In genomic region chr7:129295015-129295423, GRCh38 we compare ENCODE assay signal across 8 cellular contexts.
DNase-seq lines count a peak whose midpoint lies in the region; TF ChIP-seq lines count a peak whose summit lies in the region.

No MANE protein-coding gene starts in this region.

- H2AK5ac ChIP-seq in trophoblast cell (ENCODE audit: low read length) (no peak overlapping the region), mesendoderm (ENCODE audit: low read length) (no peak overlapping the region)

- H3K4me3 ChIP-seq in fibroblast of lung (replicated peaks in 1 of 4; ENCODE audit: control extremely low read depth in 1 of 4, insufficient read depth in 1 of 4, low read depth in 3 of 4, low read length in 4 of 4) (no peak overlapping the region), trophoblast cell (ENCODE audit: low read depth, low read length) (no peak overlapping the region), colonic mucosa (no peak overlapping the region), mesendoderm (ENCODE audit: low read length) (no peak overlapping the region)

- H3K27ac ChIP-seq in fibroblast of lung (ENCODE audit: insufficient read depth, low read length): no peak overlapping the region
- no peak overlapping the region for H3K27ac ChIP-seq in trophoblast cell (ENCODE audit: low read depth, low read length)
- no peak overlapping the region for H3K27ac ChIP-seq in colonic mucosa
- H3K27ac ChIP-seq in mesendoderm (ENCODE audit: low read depth, low read length): no peak overlapping the region

- H3K9me3 ChIP-seq in fibroblast of lung (ENCODE audit: control insufficient read depth, insufficient read depth, low read depth, low read length) (no peaks in the 10 kb centered on the region), trophoblast cell (ENCODE audit: insufficient read depth, low read depth, low read length) (no peaks in the 10 kb centered on the region), colonic mucosa (no peaks in the 10 kb centered on the region)

- no CpG with 5 or more reads among the region's 2 CpGs for WGBS in trophoblast cell (ENCODE audit: extremely low coverage, insufficient coverage, insufficient read length)
- no CpG with 5 or more reads among the region's 2 CpGs for WGBS in mesendoderm (ENCODE audit: extremely low coverage, insufficient coverage, low lambda C conversion rate)

- no peaks in the 10 kb centered on the region for H3K4me1 ChIP-seq in fibroblast of lung (ENCODE audit: control insufficient read depth, extremely low read depth, insufficient read depth, low read length)
- H3K4me1 ChIP-seq in trophoblast cell (ENCODE audit: control insufficient read depth in 1 of 2, insufficient read depth in 2 of 2, low read length in 2 of 2): no peaks in the 10 kb centered on the region
- H3K4me1 ChIP-seq in colonic mucosa: no peaks in the 10 kb centered on the region
- no peaks in the 10 kb centered on the region for H3K4me1 ChIP-seq in mesendoderm (ENCODE audit: control insufficient read depth, low read depth, low read length)

- intact Hi-C loops in colonic mucosa (cut with DNase I): no loop called here

- H2BK5ac ChIP-seq in trophoblast cell (ENCODE audit: low read depth, low read length, poor library complexity) (no peak overlapping the region), mesendoderm (ENCODE audit: low read length) (no peak overlapping the region)

- H3K79me1 ChIP-seq in trophoblast cell (ENCODE audit: low read length) (no peaks in the 10 kb centered on the region), mesendoderm (ENCODE audit: low read length) (no peaks in the 10 kb centered on the region)

- H4K5ac ChIP-seq in mesendoderm (ENCODE audit: low read length): no peak overlapping the region

- TF ChIP-seq CTCF in fibroblast of lung (conservative IDR thresholded peaks at IDR 0.05 in 1 of 2, IDR thresholded peaks at IDR 0.05 in 1 of 2; ENCODE audit: low read depth in 1 of 2, low read length in 2 of 2): no peak
- TF ChIP-seq CTCF in colonic mucosa (IDR thresholded peaks at IDR 0.05): no peak

- no peak overlapping the region for H2BK15ac ChIP-seq in mesendoderm (replicated peaks; ENCODE audit: low read depth)

- H3K27me3 ChIP-seq in fibroblast of lung (ENCODE audit: control insufficient read depth, insufficient read depth, low read length) (no peaks in the 10 kb centered on the region), trophoblast cell (ENCODE audit: insufficient read depth, low read length) (no peaks in the 10 kb centered on the region), colonic mucosa (no peaks in the 10 kb centered on the region), mesendoderm (ENCODE audit: insufficient read depth, low read length, poor library complexity) (no peaks in the 10 kb centered on the region)

- H3K4me2 ChIP-seq in fibroblast of lung (ENCODE audit: extremely low read depth, insufficient read depth, low read length): no peak overlapping the region
- H3K4me2 ChIP-seq in trophoblast cell (ENCODE audit: low read length): no peak overlapping the region
- H3K4me2 ChIP-seq in mesendoderm (ENCODE audit: low read length): no peak overlapping the region

- DNase-seq in GM03348 (ENCODE audit: low spot score) (peak; percentile 80), RKO (ENCODE audit: low spot score) (peak; percentile 34), fibroblast of lung (ENCODE audit: low read depth in 2 of 2) (peak; percentile 45 to 64), trophoblast cell (peak; percentile 31 to 58), colonic mucosa (no peak), NCI-H510A treated with DMSO at 0.1 percent for 48 hours (lab: John Stamatoyannopoulos, UW) (no peak), mesendoderm (no peak), mucosa of gallbladder (ENCODE audit: low spot score) (no peak)

- no peak overlapping the region for H3K56ac ChIP-seq in mesendoderm (ENCODE audit: low read length)

- H3K14ac ChIP-seq in trophoblast cell (ENCODE audit: low read length): no peak overlapping the region

- H3K4ac ChIP-seq in trophoblast cell (ENCODE audit: low read depth, low read length) (no peak overlapping the region), mesendoderm (ENCODE audit: low read depth, low read length) (no peak overlapping the region)

- H3K79me2 ChIP-seq in fibroblast of lung (ENCODE audit: control insufficient read depth, insufficient read depth, low read length) (no peaks in the 10 kb centered on the region), trophoblast cell (ENCODE audit: control insufficient read depth, insufficient read depth, low read length, poor library complexity) (no peaks in the 10 kb centered on the region), mesendoderm (ENCODE audit: control insufficient read depth, insufficient read depth, low read length) (no peaks in the 10 kb centered on the region)

- H3K18ac ChIP-seq in trophoblast cell (ENCODE audit: low read length) (no peak overlapping the region), mesendoderm (ENCODE audit: low read length) (no peak overlapping the region)

- H4K8ac ChIP-seq in trophoblast cell (ENCODE audit: low read depth, low read length): no peak overlapping the region
- no peak overlapping the region for H4K8ac ChIP-seq in mesendoderm (ENCODE audit: low read depth, low read length)

- H2AFZ ChIP-seq in fibroblast of lung (ENCODE audit: low read length) (no peak overlapping the region), trophoblast cell (ENCODE audit: insufficient read depth, low read length, poor library complexity) (no peak overlapping the region)

- no peak overlapping the region for H3K9ac ChIP-seq in fibroblast of lung (ENCODE audit: insufficient read depth, low read length)
- no peak overlapping the region for H3K9ac ChIP-seq in trophoblast cell (ENCODE audit: low read length)
- H3K9ac ChIP-seq in colonic mucosa (ENCODE audit: low read depth in 2 of 2, low read length in 2 of 2): no peak overlapping the region
- H3K9ac ChIP-seq in mesendoderm (ENCODE audit: low read length): no peak overlapping the region

- H3K36me3 ChIP-seq in fibroblast of lung (ENCODE audit: control insufficient read depth, insufficient read depth, low read length) (no peaks in the 10 kb centered on the region), trophoblast cell (ENCODE audit: control insufficient read depth in 1 of 2, insufficient read depth in 2 of 2, low read length in 2 of 2) (no peaks in the 10 kb centered on the region), colonic mucosa (no peaks in the 10 kb centered on the region), mesendoderm (ENCODE audit: control insufficient read depth, insufficient read depth, low read length) (no peaks in the 10 kb centered on the region)

- no peaks in the 10 kb centered on the region for H4K20me1 ChIP-seq in fibroblast of lung (ENCODE audit: control insufficient read depth, extremely low read depth, insufficient read depth, low read length)

- H2BK120ac ChIP-seq in trophoblast cell (ENCODE audit: insufficient read depth, low read length, poor library complexity): no peak overlapping the region
- H2BK120ac ChIP-seq in mesendoderm (ENCODE audit: low read depth, low read length): no peak overlapping the region

- H4K12ac ChIP-seq in trophoblast cell (ENCODE audit: low read depth, low read length): no peak overlapping the region

- no peak overlapping the region for H3K23ac ChIP-seq in trophoblast cell (ENCODE audit: low read length)
- H3K23ac ChIP-seq in mesendoderm (ENCODE audit: low read length): no peak overlapping the region

- H2BK12ac ChIP-seq in trophoblast cell (ENCODE audit: low read length): no peak overlapping the region

- no peak overlapping the region for H4K91ac ChIP-seq in trophoblast cell (ENCODE audit: low read depth, low read length)

Comparison
In these comparisons a context has a peak if more than half of its experiments do, and no peak if none do; other contexts are left out.
1. DNase-seq: peak in GM03348 (single experiment), RKO (single experiment), fibroblast of lung (2 of 2) and trophoblast cell (2 of 2); none in colonic mucosa (single experiment), NCI-H510A treated with DMSO at 0.1 percent for 48 hours (single experiment), mesendoderm (single experiment) and mucosa of gallbladder (single experiment).